1 cellular context compared by ENCODE assay signal in the genomic region with DNA sequence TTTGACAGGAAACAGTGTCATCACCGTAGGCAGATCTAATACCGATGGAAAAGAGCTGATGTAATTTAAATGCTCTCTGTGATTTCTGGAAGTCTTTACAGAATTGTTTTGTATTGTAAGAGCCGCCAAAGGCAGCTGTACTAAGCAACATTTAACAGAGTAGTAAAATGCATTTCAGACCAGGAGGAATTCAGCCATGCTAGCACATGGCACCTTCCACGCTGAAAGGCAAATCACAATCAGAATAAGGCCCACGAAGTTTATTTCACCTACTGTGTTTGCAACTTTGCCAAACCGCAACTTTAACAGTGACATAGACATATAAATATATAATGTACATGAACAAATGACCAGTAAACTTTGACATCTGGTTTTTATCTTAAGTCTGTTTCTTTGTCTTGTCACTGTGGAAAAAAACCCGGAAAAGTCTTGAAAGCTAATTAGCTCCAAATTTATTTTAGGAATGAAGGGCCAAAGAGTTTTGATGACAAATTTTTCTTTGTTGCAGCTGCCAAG.
TF ChIP-seq lines count a peak whose summit lies in the region.

No MANE protein-coding gene starts in this region.

TF ChIP-seq in K562, 482 proteins besides CTCF, POLR2A, EP300 and RAD21:
- TF ChIP-seq, protein P1, sequence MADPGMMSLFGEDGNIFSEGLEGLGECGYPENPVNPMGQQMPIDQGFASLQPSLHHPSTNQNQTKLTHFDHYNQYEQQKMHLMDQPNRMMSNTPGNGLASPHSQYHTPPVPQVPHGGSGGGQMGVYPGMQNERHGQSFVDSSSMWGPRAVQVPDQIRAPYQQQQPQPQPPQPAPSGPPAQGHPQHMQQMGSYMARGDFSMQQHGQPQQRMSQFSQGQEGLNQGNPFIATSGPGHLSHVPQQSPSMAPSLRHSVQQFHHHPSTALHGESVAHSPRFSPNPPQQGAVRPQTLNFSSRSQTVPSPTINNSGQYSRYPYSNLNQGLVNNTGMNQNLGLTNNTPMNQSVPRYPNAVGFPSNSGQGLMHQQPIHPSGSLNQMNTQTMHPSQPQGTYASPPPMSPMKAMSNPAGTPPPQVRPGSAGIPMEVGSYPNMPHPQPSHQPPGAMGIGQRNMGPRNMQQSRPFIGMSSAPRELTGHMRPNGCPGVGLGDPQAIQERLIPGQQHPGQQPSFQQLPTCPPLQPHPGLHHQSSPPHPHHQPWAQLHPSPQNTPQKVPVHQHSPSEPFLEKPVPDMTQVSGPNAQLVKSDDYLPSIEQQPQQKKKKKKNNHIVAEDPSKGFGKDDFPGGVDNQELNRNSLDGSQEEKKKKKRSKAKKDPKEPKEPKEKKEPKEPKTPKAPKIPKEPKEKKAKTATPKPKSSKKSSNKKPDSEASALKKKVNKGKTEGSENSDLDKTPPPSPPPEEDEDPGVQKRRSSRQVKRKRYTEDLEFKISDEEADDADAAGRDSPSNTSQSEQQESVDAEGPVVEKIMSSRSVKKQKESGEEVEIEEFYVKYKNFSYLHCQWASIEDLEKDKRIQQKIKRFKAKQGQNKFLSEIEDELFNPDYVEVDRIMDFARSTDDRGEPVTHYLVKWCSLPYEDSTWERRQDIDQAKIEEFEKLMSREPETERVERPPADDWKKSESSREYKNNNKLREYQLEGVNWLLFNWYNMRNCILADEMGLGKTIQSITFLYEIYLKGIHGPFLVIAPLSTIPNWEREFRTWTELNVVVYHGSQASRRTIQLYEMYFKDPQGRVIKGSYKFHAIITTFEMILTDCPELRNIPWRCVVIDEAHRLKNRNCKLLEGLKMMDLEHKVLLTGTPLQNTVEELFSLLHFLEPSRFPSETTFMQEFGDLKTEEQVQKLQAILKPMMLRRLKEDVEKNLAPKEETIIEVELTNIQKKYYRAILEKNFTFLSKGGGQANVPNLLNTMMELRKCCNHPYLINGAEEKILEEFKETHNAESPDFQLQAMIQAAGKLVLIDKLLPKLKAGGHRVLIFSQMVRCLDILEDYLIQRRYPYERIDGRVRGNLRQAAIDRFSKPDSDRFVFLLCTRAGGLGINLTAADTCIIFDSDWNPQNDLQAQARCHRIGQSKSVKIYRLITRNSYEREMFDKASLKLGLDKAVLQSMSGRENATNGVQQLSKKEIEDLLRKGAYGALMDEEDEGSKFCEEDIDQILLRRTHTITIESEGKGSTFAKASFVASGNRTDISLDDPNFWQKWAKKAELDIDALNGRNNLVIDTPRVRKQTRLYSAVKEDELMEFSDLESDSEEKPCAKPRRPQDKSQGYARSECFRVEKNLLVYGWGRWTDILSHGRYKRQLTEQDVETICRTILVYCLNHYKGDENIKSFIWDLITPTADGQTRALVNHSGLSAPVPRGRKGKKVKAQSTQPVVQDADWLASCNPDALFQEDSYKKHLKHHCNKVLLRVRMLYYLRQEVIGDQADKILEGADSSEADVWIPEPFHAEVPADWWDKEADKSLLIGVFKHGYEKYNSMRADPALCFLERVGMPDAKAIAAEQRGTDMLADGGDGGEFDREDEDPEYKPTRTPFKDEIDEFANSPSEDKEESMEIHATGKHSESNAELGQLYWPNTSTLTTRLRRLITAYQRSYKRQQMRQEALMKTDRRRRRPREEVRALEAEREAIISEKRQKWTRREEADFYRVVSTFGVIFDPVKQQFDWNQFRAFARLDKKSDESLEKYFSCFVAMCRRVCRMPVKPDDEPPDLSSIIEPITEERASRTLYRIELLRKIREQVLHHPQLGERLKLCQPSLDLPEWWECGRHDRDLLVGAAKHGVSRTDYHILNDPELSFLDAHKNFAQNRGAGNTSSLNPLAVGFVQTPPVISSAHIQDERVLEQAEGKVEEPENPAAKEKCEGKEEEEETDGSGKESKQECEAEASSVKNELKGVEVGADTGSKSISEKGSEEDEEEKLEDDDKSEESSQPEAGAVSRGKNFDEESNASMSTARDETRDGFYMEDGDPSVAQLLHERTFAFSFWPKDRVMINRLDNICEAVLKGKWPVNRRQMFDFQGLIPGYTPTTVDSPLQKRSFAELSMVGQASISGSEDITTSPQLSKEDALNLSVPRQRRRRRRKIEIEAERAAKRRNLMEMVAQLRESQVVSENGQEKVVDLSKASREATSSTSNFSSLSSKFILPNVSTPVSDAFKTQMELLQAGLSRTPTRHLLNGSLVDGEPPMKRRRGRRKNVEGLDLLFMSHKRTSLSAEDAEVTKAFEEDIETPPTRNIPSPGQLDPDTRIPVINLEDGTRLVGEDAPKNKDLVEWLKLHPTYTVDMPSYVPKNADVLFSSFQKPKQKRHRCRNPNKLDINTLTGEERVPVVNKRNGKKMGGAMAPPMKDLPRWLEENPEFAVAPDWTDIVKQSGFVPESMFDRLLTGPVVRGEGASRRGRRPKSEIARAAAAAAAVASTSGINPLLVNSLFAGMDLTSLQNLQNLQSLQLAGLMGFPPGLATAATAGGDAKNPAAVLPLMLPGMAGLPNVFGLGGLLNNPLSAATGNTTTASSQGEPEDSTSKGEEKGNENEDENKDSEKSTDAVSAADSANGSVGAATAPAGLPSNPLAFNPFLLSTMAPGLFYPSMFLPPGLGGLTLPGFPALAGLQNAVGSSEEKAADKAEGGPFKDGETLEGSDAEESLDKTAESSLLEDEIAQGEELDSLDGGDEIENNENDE (IDR thresholded peaks at IDR 0.05; ENCODE audit: low read depth, low read length), result no peak
- TF ChIP-seq TEAD4 (IDR thresholded peaks at IDR 0.05; ENCODE audit: low read length), result no peak
- TF ChIP-seq TEAD4 (CRISPR knock-in tag; IDR thresholded peaks at IDR 0.05; ENCODE audit: borderline replicate concordance), result no peak
- TF ChIP-seq, protein P2, sequence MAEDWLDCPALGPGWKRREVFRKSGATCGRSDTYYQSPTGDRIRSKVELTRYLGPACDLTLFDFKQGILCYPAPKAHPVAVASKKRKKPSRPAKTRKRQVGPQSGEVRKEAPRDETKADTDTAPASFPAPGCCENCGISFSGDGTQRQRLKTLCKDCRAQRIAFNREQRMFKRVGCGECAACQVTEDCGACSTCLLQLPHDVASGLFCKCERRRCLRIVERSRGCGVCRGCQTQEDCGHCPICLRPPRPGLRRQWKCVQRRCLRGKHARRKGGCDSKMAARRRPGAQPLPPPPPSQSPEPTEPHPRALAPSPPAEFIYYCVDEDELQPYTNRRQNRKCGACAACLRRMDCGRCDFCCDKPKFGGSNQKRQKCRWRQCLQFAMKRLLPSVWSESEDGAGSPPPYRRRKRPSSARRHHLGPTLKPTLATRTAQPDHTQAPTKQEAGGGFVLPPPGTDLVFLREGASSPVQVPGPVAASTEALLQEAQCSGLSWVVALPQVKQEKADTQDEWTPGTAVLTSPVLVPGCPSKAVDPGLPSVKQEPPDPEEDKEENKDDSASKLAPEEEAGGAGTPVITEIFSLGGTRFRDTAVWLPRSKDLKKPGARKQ (CRISPR knock-in tag; IDR thresholded peaks at IDR 0.05), result no peak
- TF ChIP-seq ZNF408 (CRISPR knock-in tag; IDR thresholded peaks at IDR 0.05; ENCODE audit: low read depth), result no peak
- no peak for TF ChIP-seq GABPA (tag; conservative IDR thresholded peaks at IDR 0.05; ENCODE audit: low read depth)
- TF ChIP-seq FOXJ2 (tag; IDR thresholded peaks at IDR 0.05), result no peak
- no peak for TF ChIP-seq SMAD1 (IDR thresholded peaks at IDR 0.05; ENCODE audit: low read depth, low read length, partially characterized antibody)
- TF ChIP-seq KAT2B (IDR thresholded peaks at IDR 0.05; ENCODE audit: low read depth, low read length), result no peak
- TF ChIP-seq STAT5B (CRISPR knock-in tag; IDR thresholded peaks at IDR 0.05), result no peak
- no peak for TF ChIP-seq POLR3A (IDR thresholded peaks at IDR 0.05; ENCODE audit: borderline replicate concordance, extremely low read depth, insufficient read depth, insufficient read length)
- no peak for TF ChIP-seq RNF2 (IDR thresholded peaks at IDR 0.05)
- no peak for TF ChIP-seq FOSL1 (tag; conservative IDR thresholded peaks at IDR 0.05)
- no peak for TF ChIP-seq RBM17 (IDR thresholded peaks at IDR 0.05; ENCODE audit: borderline replicate concordance, low read depth, low read length)
- TF ChIP-seq, protein P3, sequence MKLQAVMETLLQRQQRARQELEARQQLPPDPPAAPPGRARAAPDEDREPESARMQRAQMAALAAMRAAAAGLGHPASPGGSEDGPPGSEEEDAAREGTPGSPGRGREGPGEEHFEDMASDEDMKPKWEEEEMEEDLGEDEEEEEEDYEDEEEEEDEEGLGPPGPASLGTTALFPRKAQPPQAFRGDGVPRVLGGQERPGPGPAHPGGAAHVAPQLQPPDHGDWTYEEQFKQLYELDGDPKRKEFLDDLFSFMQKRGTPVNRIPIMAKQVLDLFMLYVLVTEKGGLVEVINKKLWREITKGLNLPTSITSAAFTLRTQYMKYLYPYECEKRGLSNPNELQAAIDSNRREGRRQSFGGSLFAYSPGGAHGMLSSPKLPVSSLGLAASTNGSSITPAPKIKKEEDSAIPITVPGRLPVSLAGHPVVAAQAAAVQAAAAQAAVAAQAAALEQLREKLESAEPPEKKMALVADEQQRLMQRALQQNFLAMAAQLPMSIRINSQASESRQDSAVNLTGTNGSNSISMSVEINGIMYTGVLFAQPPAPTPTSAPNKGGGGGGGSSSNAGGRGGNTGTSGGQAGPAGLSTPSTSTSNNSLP (IDR thresholded peaks at IDR 0.05; ENCODE audit: borderline replicate concordance, low read depth, low read length), result no peak
- TF ChIP-seq TAF9B (IDR thresholded peaks at IDR 0.05; ENCODE audit: partially characterized antibody), result no peak
